Comparison of ENCODE assay signal across 1 cellular context in the genomic region with DNA sequence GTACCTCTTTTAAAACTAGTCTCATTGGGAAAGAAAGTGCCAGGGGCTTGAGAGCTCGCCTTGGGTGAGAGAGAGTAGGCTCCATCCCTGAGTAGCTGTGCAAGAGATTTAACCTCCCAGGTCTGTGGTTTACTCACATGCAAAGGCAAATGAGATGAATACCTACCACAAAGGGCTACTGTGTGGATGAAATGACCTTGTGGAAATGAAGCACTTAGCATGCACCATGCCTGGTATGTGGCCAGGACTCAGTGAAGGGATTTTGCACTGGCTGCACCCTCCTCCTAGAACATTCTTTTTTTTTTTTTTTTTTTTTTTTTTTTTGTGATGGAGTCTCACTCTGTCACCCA.
TF ChIP-seq lines count a peak whose summit lies in the region.

No MANE protein-coding gene starts in this region.

TF ChIP-seq in GM23338, 12 proteins besides CTCF, POLR2A, EP300 and RAD21 (continued from another document):
- TF ChIP-seq, protein P1, sequence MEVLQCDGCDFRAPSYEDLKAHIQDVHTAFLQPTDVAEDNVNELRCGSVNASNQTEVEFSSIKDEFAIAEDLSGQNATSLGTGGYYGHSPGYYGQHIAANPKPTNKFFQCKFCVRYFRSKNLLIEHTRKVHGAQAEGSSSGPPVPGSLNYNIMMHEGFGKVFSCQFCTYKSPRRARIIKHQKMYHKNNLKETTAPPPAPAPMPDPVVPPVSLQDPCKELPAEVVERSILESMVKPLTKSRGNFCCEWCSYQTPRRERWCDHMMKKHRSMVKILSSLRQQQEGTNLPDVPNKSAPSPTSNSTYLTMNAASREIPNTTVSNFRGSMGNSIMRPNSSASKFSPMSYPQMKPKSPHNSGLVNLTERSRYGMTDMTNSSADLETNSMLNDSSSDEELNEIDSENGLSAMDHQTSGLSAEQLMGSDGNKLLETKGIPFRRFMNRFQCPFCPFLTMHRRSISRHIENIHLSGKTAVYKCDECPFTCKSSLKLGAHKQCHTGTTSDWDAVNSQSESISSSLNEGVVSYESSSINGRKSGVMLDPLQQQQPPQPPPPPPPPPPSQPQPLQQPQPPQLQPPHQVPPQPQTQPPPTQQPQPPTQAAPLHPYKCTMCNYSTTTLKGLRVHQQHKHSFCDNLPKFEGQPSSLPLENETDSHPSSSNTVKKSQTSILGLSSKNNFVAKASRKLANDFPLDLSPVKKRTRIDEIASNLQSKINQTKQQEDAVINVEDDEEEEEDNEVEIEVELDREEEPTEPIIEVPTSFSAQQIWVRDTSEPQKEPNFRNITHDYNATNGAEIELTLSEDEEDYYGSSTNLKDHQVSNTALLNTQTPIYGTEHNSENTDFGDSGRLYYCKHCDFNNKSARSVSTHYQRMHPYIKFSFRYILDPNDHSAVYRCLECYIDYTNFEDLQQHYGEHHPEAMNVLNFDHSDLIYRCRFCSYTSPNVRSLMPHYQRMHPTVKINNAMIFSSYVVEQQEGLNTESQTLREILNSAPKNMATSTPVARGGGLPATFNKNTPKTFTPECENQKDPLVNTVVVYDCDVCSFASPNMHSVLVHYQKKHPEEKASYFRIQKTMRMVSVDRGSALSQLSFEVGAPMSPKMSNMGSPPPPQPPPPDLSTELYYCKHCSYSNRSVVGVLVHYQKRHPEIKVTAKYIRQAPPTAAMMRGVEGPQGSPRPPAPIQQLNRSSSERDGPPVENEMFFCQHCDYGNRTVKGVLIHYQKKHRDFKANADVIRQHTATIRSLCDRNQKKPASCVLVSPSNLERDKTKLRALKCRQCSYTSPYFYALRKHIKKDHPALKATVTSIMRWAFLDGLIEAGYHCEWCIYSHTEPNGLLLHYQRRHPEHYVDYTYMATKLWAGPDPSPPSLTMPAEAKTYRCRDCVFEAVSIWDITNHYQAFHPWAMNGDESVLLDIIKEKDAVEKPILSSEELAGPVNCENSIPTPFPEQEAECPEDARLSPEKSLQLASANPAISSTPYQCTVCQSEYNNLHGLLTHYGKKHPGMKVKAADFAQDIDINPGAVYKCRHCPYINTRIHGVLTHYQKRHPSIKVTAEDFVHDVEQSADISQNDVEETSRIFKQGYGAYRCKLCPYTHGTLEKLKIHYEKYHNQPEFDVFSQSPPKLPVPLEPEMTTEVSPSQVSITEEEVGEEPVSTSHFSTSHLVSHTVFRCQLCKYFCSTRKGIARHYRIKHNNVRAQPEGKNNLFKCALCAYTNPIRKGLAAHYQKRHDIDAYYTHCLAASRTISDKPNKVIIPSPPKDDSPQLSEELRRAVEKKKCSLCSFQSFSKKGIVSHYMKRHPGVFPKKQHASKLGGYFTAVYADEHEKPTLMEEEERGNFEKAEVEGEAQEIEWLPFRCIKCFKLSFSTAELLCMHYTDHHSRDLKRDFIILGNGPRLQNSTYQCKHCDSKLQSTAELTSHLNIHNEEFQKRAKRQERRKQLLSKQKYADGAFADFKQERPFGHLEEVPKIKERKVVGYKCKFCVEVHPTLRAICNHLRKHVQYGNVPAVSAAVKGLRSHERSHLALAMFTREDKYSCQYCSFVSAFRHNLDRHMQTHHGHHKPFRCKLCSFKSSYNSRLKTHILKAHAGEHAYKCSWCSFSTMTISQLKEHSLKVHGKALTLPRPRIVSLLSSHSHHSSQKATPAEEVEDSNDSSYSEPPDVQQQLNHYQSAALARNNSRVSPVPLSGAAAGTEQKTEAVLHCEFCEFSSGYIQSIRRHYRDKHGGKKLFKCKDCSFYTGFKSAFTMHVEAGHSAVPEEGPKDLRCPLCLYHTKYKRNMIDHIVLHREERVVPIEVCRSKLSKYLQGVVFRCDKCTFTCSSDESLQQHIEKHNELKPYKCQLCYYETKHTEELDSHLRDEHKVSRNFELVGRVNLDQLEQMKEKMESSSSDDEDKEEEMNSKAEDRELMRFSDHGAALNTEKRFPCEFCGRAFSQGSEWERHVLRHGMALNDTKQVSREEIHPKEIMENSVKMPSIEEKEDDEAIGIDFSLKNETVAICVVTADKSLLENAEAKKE (CRISPR knock-in tag; IDR thresholded peaks at IDR 0.05) = no peak
- TF ChIP-seq STAT1 (IDR thresholded peaks at IDR 0.05; ENCODE audit: unreplicated experiment) = no peak
- TF ChIP-seq, protein P2, sequence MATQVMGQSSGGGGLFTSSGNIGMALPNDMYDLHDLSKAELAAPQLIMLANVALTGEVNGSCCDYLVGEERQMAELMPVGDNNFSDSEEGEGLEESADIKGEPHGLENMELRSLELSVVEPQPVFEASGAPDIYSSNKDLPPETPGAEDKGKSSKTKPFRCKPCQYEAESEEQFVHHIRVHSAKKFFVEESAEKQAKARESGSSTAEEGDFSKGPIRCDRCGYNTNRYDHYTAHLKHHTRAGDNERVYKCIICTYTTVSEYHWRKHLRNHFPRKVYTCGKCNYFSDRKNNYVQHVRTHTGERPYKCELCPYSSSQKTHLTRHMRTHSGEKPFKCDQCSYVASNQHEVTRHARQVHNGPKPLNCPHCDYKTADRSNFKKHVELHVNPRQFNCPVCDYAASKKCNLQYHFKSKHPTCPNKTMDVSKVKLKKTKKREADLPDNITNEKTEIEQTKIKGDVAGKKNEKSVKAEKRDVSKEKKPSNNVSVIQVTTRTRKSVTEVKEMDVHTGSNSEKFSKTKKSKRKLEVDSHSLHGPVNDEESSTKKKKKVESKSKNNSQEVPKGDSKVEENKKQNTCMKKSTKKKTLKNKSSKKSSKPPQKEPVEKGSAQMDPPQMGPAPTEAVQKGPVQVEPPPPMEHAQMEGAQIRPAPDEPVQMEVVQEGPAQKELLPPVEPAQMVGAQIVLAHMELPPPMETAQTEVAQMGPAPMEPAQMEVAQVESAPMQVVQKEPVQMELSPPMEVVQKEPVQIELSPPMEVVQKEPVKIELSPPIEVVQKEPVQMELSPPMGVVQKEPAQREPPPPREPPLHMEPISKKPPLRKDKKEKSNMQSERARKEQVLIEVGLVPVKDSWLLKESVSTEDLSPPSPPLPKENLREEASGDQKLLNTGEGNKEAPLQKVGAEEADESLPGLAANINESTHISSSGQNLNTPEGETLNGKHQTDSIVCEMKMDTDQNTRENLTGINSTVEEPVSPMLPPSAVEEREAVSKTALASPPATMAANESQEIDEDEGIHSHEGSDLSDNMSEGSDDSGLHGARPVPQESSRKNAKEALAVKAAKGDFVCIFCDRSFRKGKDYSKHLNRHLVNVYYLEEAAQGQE (IDR thresholded peaks at IDR 0.05; ENCODE audit: unreplicated experiment) = no peak
- TF ChIP-seq EZH2phosphoT487 (IDR thresholded peaks at IDR 0.05; ENCODE audit: unreplicated experiment) = no peak
- no peak for TF ChIP-seq NANOG (IDR thresholded peaks at IDR 0.05; ENCODE audit: borderline replicate concordance)
- no peak for TF ChIP-seq ZNF114 (CRISPR knock-in tag; IDR thresholded peaks at IDR 0.05)
- no peak for TF ChIP-seq CREB1 (CRISPR knock-in tag; IDR thresholded peaks at IDR 0.05; ENCODE audit: low read depth)
- no peak for TF ChIP-seq ZNF331 (CRISPR knock-in tag; IDR thresholded peaks at IDR 0.05; ENCODE audit: low read depth)
- no peak for TF ChIP-seq JUNB (IDR thresholded peaks at IDR 0.05; ENCODE audit: unreplicated experiment)
